In the genomic region with DNA sequence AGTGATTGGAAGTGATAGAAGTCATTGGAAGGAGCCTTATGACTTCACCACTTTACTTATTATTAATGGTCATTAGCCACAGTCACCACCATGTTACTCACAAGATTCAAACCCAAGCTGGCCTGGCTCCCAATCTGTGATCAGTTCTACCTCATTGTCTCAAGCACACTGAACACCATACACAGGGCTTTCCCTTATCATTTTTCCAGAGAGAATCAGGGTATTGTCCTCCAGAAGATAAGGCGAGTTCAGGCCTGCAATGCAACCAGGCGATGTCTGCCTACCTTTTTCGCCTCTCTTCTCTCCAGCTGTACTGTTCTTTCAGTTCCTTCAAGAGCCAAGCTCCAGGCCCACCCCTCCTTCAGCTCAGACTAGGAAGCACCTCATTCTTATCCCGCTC, we compare ENCODE assay signal across 17 cellular contexts. TPM values are rescaled to one million over a fixed set of nuclear protein-coding genes. Genes with fewer than 3 reads are reported as not detected.
DNase-seq lines count a peak whose midpoint lies in the region; ATAC-seq, FAIRE-seq and TF ChIP-seq lines count a peak whose summit lies in the region.
"Had no signal": no experiment of that assay in that cellular context is flagged by ENCODE, and none has a peak within 500 bp of the region (broad histone marks: within the 10 kb centered on the region; RNA-seq: fewer than 3 reads in every experiment).

No MANE protein-coding gene starts in this region.

- POLR2A ChIA-PET in K562 (lab: Yijun Ruan, JAX) (no interaction called here), RWPE1 (lab: Yijun Ruan, JAX; ENCODE audit: low non-redundant PET) (no interaction called here)
- POLR2A ChIA-PET in activated CD4-positive, alpha-beta T cell treated with anti-CD3 and anti-CD28 coated beads for 36 hours (lab: Charles Lee) = no interaction called here

- TF ChIP-seq POLR2A in K562 (conservative IDR thresholded peaks at IDR 0.05) (no peak), suprapubic skin (IDR thresholded peaks at IDR 0.05) (no peak)

- TF ChIP-seq RAD21 in K562 (CRISPR knock-in tag; conservative IDR thresholded peaks at IDR 0.05 in 1 of 2, IDR thresholded peaks at IDR 0.05 in 1 of 2) = no peak

- no peak overlapping the region for H3K4me2 ChIP-seq in K562 (ENCODE audit: insufficient read depth, low read length)

- no peaks in the 10 kb centered on the region for H3K27me3 ChIP-seq in K562 (ENCODE audit: control insufficient read depth in 2 of 2, insufficient read depth in 2 of 2, low read length in 2 of 2)
- no peaks in the 10 kb centered on the region for H3K27me3 ChIP-seq in foreskin keratinocyte
- no peaks in the 10 kb centered on the region for H3K27me3 ChIP-seq in suprapubic skin

- no peak for TF ChIP-seq EP300 in K562 (IDR thresholded peaks at IDR 0.05; ENCODE audit: low read length)
- TF ChIP-seq EP300 in suprapubic skin (IDR thresholded peaks at IDR 0.05) = no peak

- H3K27ac ChIP-seq in K562 (ENCODE audit: extremely low read depth, low read depth, low read length) (no peak overlapping the region), foreskin keratinocyte (no peak overlapping the region), suprapubic skin (peak overlapping the region; percentile 34), RWPE1 (no peak overlapping the region)

- no peaks in the 10 kb centered on the region for H3K4me1 Mint-ChIP-seq in activated CD4-positive, alpha-beta T cell treated with anti-CD3 and anti-CD28 coated beads for 36 hours
- H3K4me1 Mint-ChIP-seq: CD4-positive, alpha-beta memory T cell had no signal

- ATAC-seq in K562 (no peak; the same call in 2 of the 3 replicates), foreskin keratinocyte (peak; percentile 52)
- ATAC-seq in activated CD4-positive, alpha-beta T cell treated with anti-CD3 and anti-CD28 coated beads for 36 hours = no peak

- no peak overlapping the region for H3K4me3 Mint-ChIP-seq in activated CD4-positive, alpha-beta T cell treated with anti-CD3 and anti-CD28 coated beads for 36 hours
- H3K4me3 Mint-ChIP-seq: CD4-positive, alpha-beta memory T cell had no signal

- BruUV-seq in K562 (replicated peaks; lab: Mats Ljungman, UMichigan) = no TSS peak

- H3K36me3 Mint-ChIP-seq in activated CD4-positive, alpha-beta T cell treated with anti-CD3 and anti-CD28 coated beads for 36 hours (ENCODE audit: low read depth) = no peaks in the 10 kb centered on the region

- no peaks in the 10 kb centered on the region for H3K27me3 Mint-ChIP-seq in activated CD4-positive, alpha-beta T cell treated with anti-CD3 and anti-CD28 coated beads for 36 hours
- H3K27me3 Mint-ChIP-seq: CD4-positive, alpha-beta memory T cell had no signal

- no peak overlapping the region for H2AFZ ChIP-seq in K562 (ENCODE audit: low read depth, low read length)

- no peak overlapping the region for H3K27ac Mint-ChIP-seq in activated CD4-positive, alpha-beta T cell treated with anti-CD3 and anti-CD28 coated beads for 36 hours
- H3K27ac Mint-ChIP-seq: CD4-positive, alpha-beta memory T cell had no signal

- no peaks in the 10 kb centered on the region for H3K79me2 ChIP-seq in K562 (ENCODE audit: control insufficient read depth, insufficient read depth, low read length)

- H3K4me1 ChIP-seq in K562 (replicated peaks in 1 of 2; ENCODE audit: control insufficient read depth in 2 of 2, insufficient read depth in 2 of 2, low read length in 2 of 2) = peaks cover 0 to 9% of the 10 kb centered on the region in 2 experiments; a peak in 3 of 5 replicates
- H3K4me1 ChIP-seq in foreskin keratinocyte = no peaks in the 10 kb centered on the region
- peaks cover 20% of the 10 kb centered on the region for H3K4me1 ChIP-seq in suprapubic skin

- CTCF ChIA-PET in K562 (lab: Yijun Ruan, JAX; ENCODE audit: low intra/inter-chr PET ratio) = no interaction called here
- CTCF ChIA-PET in activated CD4-positive, alpha-beta T cell treated with anti-CD3 and anti-CD28 coated beads for 36 hours (lab: Charles Lee) = no interaction called here
- CTCF ChIA-PET in RWPE1 (lab: Yijun Ruan, JAX) = interaction anchor here (0.6 kb wide), 1 partner anchor 254 kb away, joined by 5 read pairs; no protein-coding TSS in a partner anchor

- DNase-seq in K562 (ENCODE audit: extremely low read depth in 1 of 4, low spot score in 3 of 4) (peak in 1 of 4 experiments; percentile 11), foreskin keratinocyte (peak in 1 of 2 donors; percentile 48), suprapubic skin (ENCODE audit: low spot score in 2 of 2) (no peak), RWPE1 (ENCODE audit: low spot score) (no peak), GOT3 (lab: John Stamatoyannopoulos, UW) (no peak)
- no peak for DNase-seq in activated CD4-positive, alpha-beta T cell treated with anti-CD3 and anti-CD28 coated beads for 36 hours
- DNase-seq: C1 segment of cervical spinal cord; Calu3; CD4-positive, alpha-beta memory T cell; COR-L47; DMS53; DMS79 treated with DMSO at 0.1 percent for 48 hours; GF-D8; H7; HCEC 1CT had no signal

- intact Hi-C loops in K562 (cut with micrococcal nuclease) = no loop called here
- intact Hi-C loops in activated CD4-positive, alpha-beta T cell treated with anti-CD3 and anti-CD28 coated beads for 36 hours (cut with DNase I, micrococcal nuclease) = no loop called here

- TF ChIP-seq CTCF in K562 (IDR thresholded peaks at IDR 0.05 in 2 of 3, conservative IDR thresholded peaks at IDR 0.05 in 1 of 3; ENCODE audit: insufficient read depth in 2 of 3, low read depth in 1 of 3, low read length in 3 of 3) (no peak), foreskin keratinocyte (conservative IDR thresholded peaks at IDR 0.05) (no peak), suprapubic skin (IDR thresholded peaks at IDR 0.05) (no peak), RWPE1 (conservative IDR thresholded peaks at IDR 0.05; ENCODE audit: low read depth) (no peak)

- H3K9me3 Mint-ChIP-seq in activated CD4-positive, alpha-beta T cell treated with anti-CD3 and anti-CD28 coated beads for 36 hours (ENCODE audit: low read depth) = no peaks in the 10 kb centered on the region
- H3K9me3 Mint-ChIP-seq: CD4-positive, alpha-beta memory T cell had no signal

- FAIRE-seq in K562 (lab: Jason Lieb, UNC) = no peak
- FAIRE-seq: GM12891, H1 had no signal

- H4K20me1 ChIP-seq in K562 (replicated peaks; ENCODE audit: control insufficient read depth, insufficient read depth, low read length) = no peaks in the 10 kb centered on the region

- no peaks in the 10 kb centered on the region for H3K36me3 ChIP-seq in K562 (ENCODE audit: control insufficient read depth, insufficient read depth, low read length)
- no peaks in the 10 kb centered on the region for H3K36me3 ChIP-seq in suprapubic skin

- H3K4me3 ChIP-seq in K562 (no peak overlapping the region), suprapubic skin (no peak overlapping the region)

- H3K9me1 ChIP-seq in K562 (ENCODE audit: control insufficient read depth, insufficient read depth, low read length) = no peaks in the 10 kb centered on the region

- in situ Hi-C loops in K562 (cut with MboI) = no loop called here

- 28% methylated on average over 4 of the region's 4 CpGs for WGBS in K562 (ENCODE audit: insufficient coverage, low coverage, missing lambda C conversion rate)
- WGBS in suprapubic skin = 69% methylated on average over 4 of the region's 4 CpGs

- H3K9ac ChIP-seq in K562 (ENCODE audit: insufficient read depth in 1 of 2, low read depth in 2 of 2, low read length in 2 of 2) = no peak overlapping the region

- H3K9me3 ChIP-seq in K562 (replicated peaks; ENCODE audit: control insufficient read depth, insufficient read depth, low read depth, low read length) = no peaks in the 10 kb centered on the region
- H3K9me3 ChIP-seq in suprapubic skin = no peaks in the 10 kb centered on the region

RNA-seq across cellular contexts. Expression of gene EMC7, which starts 24.9 kb away (rescaled TPM):
- 38.1 and 57.5 TPM in 2 replicates for total RNA-seq in K562 (2011; cell fraction: chromatin; rRNA removed; ENCODE audit: low replicate concordance)
- total RNA-seq in K562 (2011; cell fraction: nucleolus; rRNA removed) = 52.8 and 58.4 TPM in 2 replicates
- 81.1 and 92.0 TPM in 2 replicates for total RNA-seq in K562 (2011; cell fraction: nucleoplasm; rRNA removed)
- total RNA-seq in K562 (2014; rRNA removed) = 33.5 and 34.1 TPM in 2 replicates
- total RNA-seq in K562 (2014; rRNA removed; fragmentation: Illumina TruSeq; extraction: Trizol) = 43.2 and 50.4 TPM in 2 replicates
- 44.8 and 49.7 TPM in 2 replicates for total RNA-seq in K562 (2015; rRNA removed; fragmentation: Illumina TruSeq; extraction: Trizol)
- 56.4 and 63.7 TPM in 2 replicates for total RNA-seq in K562 (2021)
- polyA plus RNA-seq in K562 (2011; rRNA removed) = 64.2 and 80.2 TPM in 2 replicates
- 25.4 and 37.1 TPM in 2 replicates for polyA plus RNA-seq in K562 (2011; cell fraction: cytosol; rRNA removed)
- 16.3 and 20.6 TPM in 2 replicates for polyA plus RNA-seq in K562 (2011; cell fraction: nucleus; rRNA removed)
- polyA plus RNA-seq in K562 (2012) = 63.4 and 94.4 TPM in 2 replicates
- polyA plus RNA-seq in K562 (2014; fragmentation: Illumina TruSeq; extraction: Trizol) = 92.8 and 102 TPM in 2 replicates
- 10 to 100 TPM; 25.8 to 48.3 TPM for polyA plus RNA-seq in K562 (2014; fragmentation: Nextera tagmentation; extraction: Ambion mirVana)
- 64.3 and 73.1 TPM in 2 replicates for polyA plus RNA-seq in K562 (2014; rRNA removed)
- 41.2 and 49.2 TPM in 2 replicates for polyA minus RNA-seq in K562 (2011; rRNA and poly(A)+ RNA removed)
- polyA minus RNA-seq in K562 (2011; cell fraction: cytosol; rRNA and poly(A)+ RNA removed) = 12.5 and 15.9 TPM in 2 replicates
- 3.8 and 11.6 TPM in 2 replicates for polyA minus RNA-seq in K562 (2011; cell fraction: nucleus; rRNA and poly(A)+ RNA removed)
- 47.2 and 51.8 TPM in 2 replicates for total RNA-seq in foreskin keratinocyte
- 76.3 and 80.0 TPM in 2 replicates for polyA plus RNA-seq in foreskin keratinocyte
- total RNA-seq in suprapubic skin = 10 to 100 TPM; 25.8 to 44.8 (median 31.9) TPM
- total RNA-seq in activated CD4-positive, alpha-beta T cell treated with anti-CD3 and anti-CD28 coated beads for 36 hours = 10 to 100 TPM; 46.7 to 48.5 TPM

RNA-seq across cellular contexts. Expression of gene PGBD4, which starts 25.1 kb away (rescaled TPM):
- total RNA-seq in K562 (2011; cell fraction: chromatin; rRNA removed; ENCODE audit: low replicate concordance) = 6.3 and 11.2 TPM in 2 replicates
- total RNA-seq in K562 (2011; cell fraction: nucleolus; rRNA removed) = 6.7 and 7.0 TPM in 2 replicates
- 6.9 and 8.6 TPM in 2 replicates for total RNA-seq in K562 (2011; cell fraction: nucleoplasm; rRNA removed)
- total RNA-seq in K562 (2014; rRNA removed) (2.2 TPM in 2 replicates), K562 (2014; rRNA removed; fragmentation: Illumina TruSeq; extraction: Trizol) (3.0 and 3.1 TPM in 2 replicates), K562 (2015; rRNA removed; fragmentation: Illumina TruSeq; extraction: Trizol) (2.9 and 3.3 TPM in 2 replicates), K562 (2021) (2.1 and 2.2 TPM in 2 replicates), foreskin keratinocyte (0.88 and 0.95 TPM in 2 replicates), suprapubic skin (1 to 10 TPM in 3 of 4 donors, under 1 TPM in 1; 0.83 to 2.3 (median 1.4) TPM)
- polyA plus RNA-seq in K562 (2011; rRNA removed) (4.3 and 4.9 TPM in 2 replicates), K562 (2014; fragmentation: Illumina TruSeq; extraction: Trizol) (3.0 and 3.4 TPM in 2 replicates), K562 (2014; fragmentation: Nextera tagmentation; extraction: Ambion mirVana) (1 to 10 TPM; 2.3 to 2.5 TPM), K562 (2014; rRNA removed) (2.7 and 3.2 TPM in 2 replicates), foreskin keratinocyte (0.28 and 0.37 TPM in 2 replicates)
- polyA plus RNA-seq in K562 (2011; cell fraction: cytosol; rRNA removed) = 1.7 and 2.4 TPM in 2 replicates
- polyA plus RNA-seq in K562 (2011; cell fraction: nucleus; rRNA removed) = 3.4 and 3.7 TPM in 2 replicates
- polyA plus RNA-seq in K562 (2012) = 1.5 and 1.6 TPM in 2 replicates
- polyA minus RNA-seq in K562 (2011; rRNA and poly(A)+ RNA removed) = 6.2 and 6.4 TPM in 2 replicates
- polyA minus RNA-seq in K562 (2011; cell fraction: cytosol; rRNA and poly(A)+ RNA removed) = 1.1 and 1.5 TPM in 2 replicates
- polyA minus RNA-seq in K562 (2011; cell fraction: nucleus; rRNA and poly(A)+ RNA removed) = 4.7 and 8.2 TPM in 2 replicates
- total RNA-seq in activated CD4-positive, alpha-beta T cell treated with anti-CD3 and anti-CD28 coated beads for 36 hours = 1 to 10 TPM; 2.3 to 2.4 TPM

RNA-seq across cellular contexts. Expression of gene AVEN, which starts 37.8 kb away (rescaled TPM):
- 0.49 and 0.77 TPM in 2 replicates for total RNA-seq in K562 (2011; cell fraction: chromatin; rRNA removed; ENCODE audit: low replicate concordance)
- 0.50 and 0.53 TPM in 2 replicates for total RNA-seq in K562 (2011; cell fraction: nucleolus; rRNA removed)
- 1.2 and 1.4 TPM in 2 replicates for total RNA-seq in K562 (2011; cell fraction: nucleoplasm; rRNA removed)
- total RNA-seq in K562 (2014; rRNA removed) = 4.7 and 6.4 TPM in 2 replicates
- total RNA-seq in K562 (2014; rRNA removed; fragmentation: Illumina TruSeq; extraction: Trizol) = 5.5 and 5.6 TPM in 2 replicates
- total RNA-seq in K562 (2015; rRNA removed; fragmentation: Illumina TruSeq; extraction: Trizol) = 3.7 and 3.9 TPM in 2 replicates
- total RNA-seq in K562 (2021) = 3.7 and 4.8 TPM in 2 replicates
- polyA plus RNA-seq in K562 (2011; rRNA removed) = 2.8 and 2.9 TPM in 2 replicates
- polyA plus RNA-seq in K562 (2011; cell fraction: cytosol; rRNA removed) = 0.95 and 2.0 TPM in 2 replicates
- polyA plus RNA-seq in K562 (2011; cell fraction: nucleus; rRNA removed) = 0.70 and 0.77 TPM in 2 replicates
- polyA plus RNA-seq in K562 (2012) = 4.7 and 4.8 TPM in 2 replicates
- 3.2 and 4.8 TPM in 2 replicates for polyA plus RNA-seq in K562 (2014; fragmentation: Illumina TruSeq; extraction: Trizol)
- 1 to 10 TPM; 1.5 to 1.9 TPM for polyA plus RNA-seq in K562 (2014; fragmentation: Nextera tagmentation; extraction: Ambion mirVana)
- 3.3 and 4.7 TPM in 2 replicates for polyA plus RNA-seq in K562 (2014; rRNA removed)
- polyA minus RNA-seq in K562 (2011; rRNA and poly(A)+ RNA removed) = 2.0 and 3.2 TPM in 2 replicates
- 1.8 and 3.2 TPM in 2 replicates for polyA minus RNA-seq in K562 (2011; cell fraction: cytosol; rRNA and poly(A)+ RNA removed)
- polyA minus RNA-seq in K562 (2011; cell fraction: nucleus; rRNA and poly(A)+ RNA removed) = 0.40 and 1.1 TPM in 2 replicates
- 20.2 and 21.4 TPM in 2 replicates for total RNA-seq in foreskin keratinocyte
- polyA plus RNA-seq in foreskin keratinocyte = 18.9 and 22.2 TPM in 2 replicates
- total RNA-seq in suprapubic skin = 10 to 100 TPM in 3 of 4 donors, 1 to 10 TPM in 1; 5.9 to 14.8 (median 13.5) TPM
- 10 to 100 TPM; 10.5 to 10.7 TPM for total RNA-seq in activated CD4-positive, alpha-beta T cell treated with anti-CD3 and anti-CD28 coated beads for 36 hours
